Comparison of ENCODE assay signal across 21 cellular contexts in the genomic region with DNA sequence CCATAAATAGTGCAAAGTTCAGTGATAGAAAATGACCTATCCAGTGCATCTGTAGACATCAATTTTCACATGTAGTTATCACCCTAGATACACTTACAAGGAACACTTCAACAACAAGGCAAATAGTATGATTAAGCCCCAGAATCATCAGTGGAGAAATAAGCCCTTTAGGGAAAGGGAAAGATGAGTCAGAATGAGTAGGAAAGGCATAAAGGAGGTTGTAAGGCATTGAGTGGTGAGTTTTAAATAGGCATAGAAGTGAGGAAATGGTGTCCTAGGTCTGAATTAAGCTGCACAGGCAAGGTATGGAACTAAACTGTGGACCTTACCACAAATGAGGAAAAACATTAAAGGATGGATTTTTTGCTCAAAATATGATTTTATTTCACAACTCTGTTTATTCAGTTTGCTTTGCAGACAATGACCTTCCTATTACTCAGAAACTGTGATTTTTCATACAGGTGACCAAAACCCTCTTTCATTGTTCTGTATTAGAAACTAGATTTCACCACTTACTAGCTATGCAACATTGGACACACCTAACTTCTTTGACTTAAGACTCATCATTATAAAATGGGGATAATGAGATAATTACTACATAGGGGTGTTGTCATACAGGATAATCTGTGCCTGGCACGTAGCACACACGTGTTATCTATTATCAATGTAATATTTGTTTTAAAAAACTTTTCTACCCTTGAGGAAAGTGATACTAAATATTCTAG. TPM values are rescaled to one million over a fixed set of nuclear protein-coding genes. Genes with fewer than 3 reads are reported as not detected.
DNase-seq lines count a peak whose midpoint lies in the region; ATAC-seq and TF ChIP-seq lines count a peak whose summit lies in the region.
"Had no signal": no experiment of that assay in that cellular context is flagged by ENCODE, and none has a peak within 500 bp of the region (broad histone marks: within the 10 kb centered on the region; RNA-seq: fewer than 3 reads in every experiment).

No MANE protein-coding gene starts in this region.

- ATAC-seq in RWPE2 (ENCODE audit: low read depth) = peak; percentile 96
- no peak for ATAC-seq in left colon
- no peak for ATAC-seq in natural killer cell treated with Interleukin-12 subunit alpha and Interleukin-12 subunit beta and Interleukin-15 and Interleukin-18, amount 100 ng/mL, for 72 hours
- ATAC-seq: activated CD8-positive, alpha-beta memory T cell treated with anti-CD3 and anti-CD28 coated beads, Interleukin-2, amount 10 ng/mL, durations not matched to agents 7 days and 5 days; natural killer cell; stimulated activated naive B cell treated with anti-CD40 and anti-IgM and Interleukin-4, amounts not matched to agents 10 μg/mL and 1 μg/mL and 100 μg/mL, for 72 hours; upper lobe of right lung had no signal

- intact Hi-C loops in MCF 10A (cut with micrococcal nuclease) (no loop called here), breast epithelium (cut with DNase I; ENCODE audit: low total_unique reads) (no loop called here), left colon (cut with DNase I, micrococcal nuclease) (no loop called here), esophagus muscularis mucosa (cut with DNase I) (no loop called here)

- H3K4me1 Mint-ChIP-seq in MCF 10A (ENCODE audit: insufficient read depth, unreplicated experiment) = peaks cover 6% of the 10 kb centered on the region
- H3K4me1 Mint-ChIP-seq in natural killer cell treated with Interleukin-12 subunit alpha and Interleukin-12 subunit beta and Interleukin-15 and Interleukin-18, amount 100 ng/mL, for 72 hours (ENCODE audit: low read depth in 2 of 2) = no peaks in the 10 kb centered on the region
- H3K4me1 Mint-ChIP-seq: activated CD8-positive, alpha-beta memory T cell treated with anti-CD3 and anti-CD28 coated beads, Interleukin-2, amount 10 ng/mL, durations not matched to agents 7 days and 5 days; CD14-positive monocyte; natural killer cell; stimulated activated naive B cell treated with anti-CD40 and anti-IgM and Interleukin-4, amounts not matched to agents 10 μg/mL and 1 μg/mL and 100 μg/mL, for 72 hours had no signal

- POLR2A ChIA-PET in MCF 10A (lab: Yijun Ruan, JAX) = no interaction called here

- no TSS peak for BruUV-seq in MCF 10A (replicated peaks; lab: Mats Ljungman, UMichigan)

- H3K27me3 ChIP-seq in breast epithelium = no peaks in the 10 kb centered on the region
- no peaks in the 10 kb centered on the region for H3K27me3 ChIP-seq in RWPE2 (ENCODE audit: insufficient read depth, poor library complexity, severe bottlenecking)
- H3K27me3 ChIP-seq in esophagus muscularis mucosa = no peaks in the 10 kb centered on the region
- H3K27me3 ChIP-seq: upper lobe of right lung had no signal

- H3K27ac Mint-ChIP-seq in MCF 10A (ENCODE audit: low read depth, unreplicated experiment) = no peak overlapping the region
- H3K27ac Mint-ChIP-seq in natural killer cell treated with Interleukin-12 subunit alpha and Interleukin-12 subunit beta and Interleukin-15 and Interleukin-18, amount 100 ng/mL, for 72 hours = no peak overlapping the region
- H3K27ac Mint-ChIP-seq: activated CD8-positive, alpha-beta memory T cell treated with anti-CD3 and anti-CD28 coated beads, Interleukin-2, amount 10 ng/mL, durations not matched to agents 7 days and 5 days; CD14-positive monocyte; natural killer cell; stimulated activated naive B cell treated with anti-CD40 and anti-IgM and Interleukin-4, amounts not matched to agents 10 μg/mL and 1 μg/mL and 100 μg/mL, for 72 hours had no signal

- CTCF ChIA-PET in MCF 10A (lab: Yijun Ruan, JAX) = interaction anchor here (1.1 to 1.9 kb wide), 2 partner anchors 353 to 520 kb away, joined by 3 to 8 read pairs; a partner anchor contains a TSS

- H3K9me3 ChIP-seq in breast epithelium (no peaks in the 10 kb centered on the region), RWPE2 (ENCODE audit: severe bottlenecking) (no peaks in the 10 kb centered on the region), esophagus muscularis mucosa (no peaks in the 10 kb centered on the region)
- H3K9me3 ChIP-seq: upper lobe of right lung had no signal

- 79% methylated on average over 2 of the region's 2 CpGs for WGBS in esophagus muscularis mucosa

- H3K27ac ChIP-seq in breast epithelium (no peak overlapping the region), RWPE2 (ENCODE audit: poor library complexity, severe bottlenecking) (peak overlapping the region; percentile 91), esophagus muscularis mucosa (replicated peaks in 1 of 4) (no peak overlapping the region)
- H3K27ac ChIP-seq: KMS-11, upper lobe of right lung had no signal

- no peak overlapping the region for H3K4me3 ChIP-seq in breast epithelium
- no peak overlapping the region for H3K4me3 ChIP-seq in RWPE2 (ENCODE audit: severe bottlenecking)
- no peak overlapping the region for H3K4me3 ChIP-seq in esophagus muscularis mucosa
- H3K4me3 ChIP-seq: upper lobe of right lung had no signal

- DNase-seq in MCF 10A (ENCODE audit: unreplicated experiment) (peak; percentile 76), breast epithelium (ENCODE audit: low spot score in 2 of 2) (no peak), RWPE2 (ENCODE audit: low spot score) (no peak), fibroblast of peridontal ligament (ENCODE audit: extremely low read depth) (peak; percentile 26), left colon (no peak), esophagus muscularis mucosa (ENCODE audit: extremely low spot score) (no peak), midbrain (lab: John Stamatoyannopoulos, UW) (no peak)
- DNase-seq in natural killer cell treated with Interleukin-12 subunit alpha and Interleukin-12 subunit beta and Interleukin-15 and Interleukin-18, amount 100 ng/mL, for 72 hours (ENCODE audit: low spot score) = no peak
- DNase-seq: activated CD4-positive, alpha-beta T cell treated with anti-CD3 and anti-CD28 coated beads for 1 hour; activated CD8-positive, alpha-beta memory T cell treated with anti-CD3 and anti-CD28 coated beads, Interleukin-2, amount 10 ng/mL, durations not matched to agents 7 days and 5 days; activated naive CD4-positive, alpha-beta T cell; caudate nucleus; DMS79 treated with DMSO at 0.1 percent for 48 hours; effector CD4-positive, alpha-beta T cell; natural killer cell; NCI-H2227 treated with DMSO at 0.1 percent for 48 hours; stimulated activated naive B cell treated with anti-CD40 and anti-IgM and Interleukin-4, amounts not matched to agents 10 μg/mL and 1 μg/mL and 100 μg/mL, for 72 hours; T1000; upper lobe of right lung had no signal

- no peak overlapping the region for H3K4me3 Mint-ChIP-seq in MCF 10A (ENCODE audit: unreplicated experiment)
- H3K4me3 Mint-ChIP-seq in natural killer cell treated with Interleukin-12 subunit alpha and Interleukin-12 subunit beta and Interleukin-15 and Interleukin-18, amount 100 ng/mL, for 72 hours = no peak overlapping the region
- H3K4me3 Mint-ChIP-seq: activated CD8-positive, alpha-beta memory T cell treated with anti-CD3 and anti-CD28 coated beads, Interleukin-2, amount 10 ng/mL, durations not matched to agents 7 days and 5 days; CD14-positive monocyte; natural killer cell; stimulated activated naive B cell treated with anti-CD40 and anti-IgM and Interleukin-4, amounts not matched to agents 10 μg/mL and 1 μg/mL and 100 μg/mL, for 72 hours had no signal

- TF ChIP-seq POLR2A in breast epithelium (IDR thresholded peaks at IDR 0.05) (no peak), esophagus muscularis mucosa (IDR thresholded peaks at IDR 0.05; ENCODE audit: low read depth) (no peak)

- no peaks in the 10 kb centered on the region for H3K9me3 Mint-ChIP-seq in MCF 10A (ENCODE audit: unreplicated experiment)
- H3K9me3 Mint-ChIP-seq in natural killer cell treated with Interleukin-12 subunit alpha and Interleukin-12 subunit beta and Interleukin-15 and Interleukin-18, amount 100 ng/mL, for 72 hours = no peaks in the 10 kb centered on the region
- H3K9me3 Mint-ChIP-seq: natural killer cell; stimulated activated naive B cell treated with anti-CD40 and anti-IgM and Interleukin-4, amounts not matched to agents 10 μg/mL and 1 μg/mL and 100 μg/mL, for 72 hours had no signal

- TF ChIP-seq CTCF in MCF 10A (IDR thresholded peaks at IDR 0.05; ENCODE audit: unreplicated experiment) (no peak), breast epithelium (IDR thresholded peaks at IDR 0.05) (no peak), RWPE2 (IDR thresholded peaks at IDR 0.05; ENCODE audit: poor library complexity, severe bottlenecking) (no peak), esophagus muscularis mucosa (IDR thresholded peaks at IDR 0.05) (no peak)

- TF ChIP-seq EP300 in esophagus muscularis mucosa (IDR thresholded peaks at IDR 0.05) = no peak

- no peaks in the 10 kb centered on the region for H3K27me3 Mint-ChIP-seq in MCF 10A (ENCODE audit: insufficient read depth, unreplicated experiment)
- peaks cover 13 to 17% of the 10 kb centered on the region in 2 donors for H3K27me3 Mint-ChIP-seq in natural killer cell treated with Interleukin-12 subunit alpha and Interleukin-12 subunit beta and Interleukin-15 and Interleukin-18, amount 100 ng/mL, for 72 hours
- H3K27me3 Mint-ChIP-seq: activated CD8-positive, alpha-beta memory T cell treated with anti-CD3 and anti-CD28 coated beads, Interleukin-2, amount 10 ng/mL, durations not matched to agents 7 days and 5 days had no signal

- H3K36me3 Mint-ChIP-seq in MCF 10A (ENCODE audit: insufficient read depth, unreplicated experiment) = no peaks in the 10 kb centered on the region
- H3K36me3 Mint-ChIP-seq in natural killer cell treated with Interleukin-12 subunit alpha and Interleukin-12 subunit beta and Interleukin-15 and Interleukin-18, amount 100 ng/mL, for 72 hours = no peaks in the 10 kb centered on the region
- H3K36me3 Mint-ChIP-seq: activated CD8-positive, alpha-beta memory T cell treated with anti-CD3 and anti-CD28 coated beads, Interleukin-2, amount 10 ng/mL, durations not matched to agents 7 days and 5 days; CD14-positive monocyte; natural killer cell; stimulated activated naive B cell treated with anti-CD40 and anti-IgM and Interleukin-4, amounts not matched to agents 10 μg/mL and 1 μg/mL and 100 μg/mL, for 72 hours had no signal

- H3K36me3 ChIP-seq in breast epithelium = no peaks in the 10 kb centered on the region
- H3K36me3 ChIP-seq in RWPE2 (ENCODE audit: low read depth) = no peaks in the 10 kb centered on the region
- H3K36me3 ChIP-seq in esophagus muscularis mucosa = no peaks in the 10 kb centered on the region
- H3K36me3 ChIP-seq: upper lobe of right lung had no signal

- peaks cover 0 to 9% of the 10 kb centered on the region in 2 donors for H3K4me1 ChIP-seq in breast epithelium
- H3K4me1 ChIP-seq in RWPE2 (ENCODE audit: insufficient read depth, poor library complexity, severe bottlenecking) = peaks cover 26% of the 10 kb centered on the region
- H3K4me1 ChIP-seq in esophagus muscularis mucosa = no peaks in the 10 kb centered on the region
- H3K4me1 ChIP-seq: upper lobe of right lung had no signal

RNA-seq across cellular contexts. Expression of a gene that starts 57.0 kb away (rescaled TPM):
- total RNA-seq in MCF 10A (2022) (13.2 and 14.2 TPM in 2 replicates), breast epithelium (10 to 100 TPM in 1 of 3 donors, 1 to 10 TPM in 2; 8.5 to 11.9 (median 8.8) TPM), left colon (1 to 10 TPM; 1.0 to 3.7 TPM), esophagus muscularis mucosa (10 to 100 TPM in 2 of 4 donors, 1 to 10 TPM in 2; 7.6 to 11.4 (median 10.1) TPM)
- 1 to 10 TPM; 5.9 to 9.4 TPM for total RNA-seq in natural killer cell treated with Interleukin-12 subunit alpha and Interleukin-12 subunit beta and Interleukin-15 and Interleukin-18, amount 100 ng/mL, for 72 hours

Comparison
In these comparisons a context has a peak if more than half of its experiments do, and no peak if none do; other contexts are left out.
1. DNase-seq: peak in MCF 10A (single experiment) and fibroblast of peridontal ligament (single experiment); none in breast epithelium (0 of 2), RWPE2 (single experiment), left colon (0 of 2), esophagus muscularis mucosa (single experiment), natural killer cell treated with Interleukin-12 subunit alpha and Interleukin-12 subunit beta and Interleukin-15 and Interleukin-18, amount 100 ng/mL, for 72 hours (single experiment) and midbrain (single experiment).